In genomic region chr3:112672716-112673506, GRCh38 we compare ENCODE assay signal across 13 cellular contexts. TPM values are rescaled to one million over a fixed set of nuclear protein-coding genes. Genes with fewer than 3 reads are reported as not detected.
DNase-seq lines count a peak whose midpoint lies in the region; ATAC-seq, FAIRE-seq and TF ChIP-seq lines count a peak whose summit lies in the region.
"Had no signal": no experiment of that assay in that cellular context is flagged by ENCODE, and none has a peak within 500 bp of the region (broad histone marks: within the 10 kb centered on the region; RNA-seq: fewer than 3 reads in every experiment).

No MANE protein-coding gene starts in this region.

- H3K18ac ChIP-seq in neuronal stem cell (ENCODE audit: low read length), result no peak overlapping the region

- no peak overlapping the region for H3K4ac ChIP-seq in neuronal stem cell (ENCODE audit: low read length)

- H3K14ac ChIP-seq in neuronal stem cell (ENCODE audit: low read length), result no peak overlapping the region

- no peaks in the 10 kb centered on the region for H3K79me2 ChIP-seq in Karpas-422 (ENCODE audit: low read length)

- WGBS in neuronal stem cell (ENCODE audit: extremely low coverage in 2 of 2, insufficient read length in 2 of 2, insufficient replicate concordance in 1 of 2), 2 donors, result no CpG with 5 or more reads among the region's 5 CpGs

- CTCF ChIA-PET in activated CD8-positive, alpha-beta T cell treated with anti-CD3 and anti-CD28 coated beads, Interleukin-2, amount 10 ng/mL, durations not matched to agents 7 days and 5 days (lab: Charles Lee), result interaction anchor here (1.0 to 1.6 kb wide), 2 partner anchors 21 to 306 kb away, joined by 3 to 5 read pairs; no protein-coding TSS in a partner anchor

- peaks cover 80% of the 10 kb centered on the region for H3K4me1 Mint-ChIP-seq in activated CD8-positive, alpha-beta T cell treated with anti-CD3 and anti-CD28 coated beads, Interleukin-2, amount 10 ng/mL, durations not matched to agents 7 days and 5 days (ENCODE audit: low read depth)
- peaks cover 48% of the 10 kb centered on the region for H3K4me1 Mint-ChIP-seq in mesothelial cell of epicardium

- H4K20me1 ChIP-seq in BLaER1 treated with 17β-estradiol and CSF1 and Interleukin-3, amounts not matched to agents 10 nM and 100 nM, result peaks cover 0 to 6% (median 0%) of the 10 kb centered on the region in 11 experiments; a peak in 1 of 22 replicates
- H4K20me1 ChIP-seq in Karpas-422 (ENCODE audit: insufficient read depth, low read depth, low read length), result no peaks in the 10 kb centered on the region

- peak overlapping the region; percentile 91 for H3K27ac Mint-ChIP-seq in activated CD8-positive, alpha-beta T cell treated with anti-CD3 and anti-CD28 coated beads, Interleukin-2, amount 10 ng/mL, durations not matched to agents 7 days and 5 days
- peak overlapping the region; percentile 86 for H3K27ac Mint-ChIP-seq in mesothelial cell of epicardium
- H3K27ac Mint-ChIP-seq: activated naive CD4-positive, alpha-beta T cell treated with anti-CD3 and anti-CD28 coated beads, Interleukin-2, amount 50 U/mL, for 72 hours had no signal

- H3K4me2 ChIP-seq in BLaER1 treated with 17β-estradiol and CSF1 and Interleukin-3, amounts not matched to agents 10 nM and 100 nM, result peak overlapping the region; percentile 4 to 57 (median 38); a peak in 12 of 22 replicates
- no peak overlapping the region for H3K4me2 ChIP-seq in neuronal stem cell (ENCODE audit: insufficient read depth, low read length, poor library complexity, severe bottlenecking)
- no peak overlapping the region for H3K4me2 ChIP-seq in Karpas-422 (ENCODE audit: low read depth, low read length, poor library complexity, severe bottlenecking)

- peak overlapping the region; percentile 51 for H3K4me3 Mint-ChIP-seq in activated CD8-positive, alpha-beta T cell treated with anti-CD3 and anti-CD28 coated beads, Interleukin-2, amount 10 ng/mL, durations not matched to agents 7 days and 5 days
- no peak overlapping the region for H3K4me3 Mint-ChIP-seq in mesothelial cell of epicardium

- TF ChIP-seq CTCF in mesothelial cell of epicardium (IDR thresholded peaks at IDR 0.05; ENCODE audit: unreplicated experiment), result no peak

- H4K8ac ChIP-seq in neuronal stem cell (ENCODE audit: low read depth, low read length), result no peak overlapping the region

- POLR2A ChIA-PET in activated CD8-positive, alpha-beta T cell treated with anti-CD3 and anti-CD28 coated beads, Interleukin-2, amount 10 ng/mL, durations not matched to agents 7 days and 5 days (lab: Charles Lee), result no interaction called here

- H2BK15ac ChIP-seq in neuronal stem cell (ENCODE audit: low read length), result no peak overlapping the region

- H3K4me3 ChIP-seq in BLaER1 treated with 17β-estradiol and CSF1 and Interleukin-3, amounts not matched to agents 10 nM and 100 nM, result no peak overlapping the region
- H3K4me3 ChIP-seq in neuronal stem cell (ENCODE audit: low read length in 2 of 2) (no peak overlapping the region), Karpas-422 (ENCODE audit: low read length) (no peak overlapping the region)
- H3K4me3 ChIP-seq: colonic mucosa had no signal

- H4K91ac ChIP-seq in neuronal stem cell (ENCODE audit: low read depth, low read length, poor library complexity), result no peak overlapping the region

- H3K23ac ChIP-seq in neuronal stem cell (ENCODE audit: low read depth, low read length, poor library complexity), result no peak overlapping the region

- no peaks in the 10 kb centered on the region for H3K27me3 ChIP-seq in BLaER1 treated with 17β-estradiol and CSF1 and Interleukin-3, amounts not matched to agents 10 nM and 100 nM
- H3K27me3 ChIP-seq in neuronal stem cell (ENCODE audit: control insufficient read depth in 3 of 3, insufficient read depth in 3 of 3, low read depth in 1 of 3, low read length in 3 of 3) (no peaks in the 10 kb centered on the region), Karpas-422 (ENCODE audit: low read length) (no peaks in the 10 kb centered on the region)
- H3K27me3 ChIP-seq: colonic mucosa had no signal

- no peak overlapping the region for H2AK5ac ChIP-seq in neuronal stem cell (ENCODE audit: low read depth, low read length)

- peaks cover 12% of the 10 kb centered on the region for H3K36me3 Mint-ChIP-seq in activated CD8-positive, alpha-beta T cell treated with anti-CD3 and anti-CD28 coated beads, Interleukin-2, amount 10 ng/mL, durations not matched to agents 7 days and 5 days (ENCODE audit: low read depth)
- H3K36me3 Mint-ChIP-seq in mesothelial cell of epicardium, result no peaks in the 10 kb centered on the region
- H3K36me3 Mint-ChIP-seq: activated naive CD4-positive, alpha-beta T cell treated with anti-CD3 and anti-CD28 coated beads, Interleukin-2, amount 50 U/mL, for 72 hours had no signal

- H3K9ac ChIP-seq in BLaER1 treated with 17β-estradiol and CSF1 and Interleukin-3, amounts not matched to agents 10 nM and 100 nM, result no peak overlapping the region
- no peak overlapping the region for H3K9ac ChIP-seq in neuronal stem cell (ENCODE audit: low read depth, low read length, poor library complexity)
- H3K9ac ChIP-seq in Karpas-422 (ENCODE audit: low read length), result no peak overlapping the region

- no peak overlapping the region for H2BK120ac ChIP-seq in neuronal stem cell (ENCODE audit: low read depth, low read length)

- no peak overlapping the region for H2AFZ ChIP-seq in neuronal stem cell (ENCODE audit: low read length)
- no peak overlapping the region for H2AFZ ChIP-seq in Karpas-422 (ENCODE audit: low read length)

- no peaks in the 10 kb centered on the region for H3K9me3 ChIP-seq in BLaER1 treated with 17β-estradiol and CSF1 and Interleukin-3, amounts not matched to agents 10 nM and 100 nM (replicated peaks in 1 of 11)
- no peaks in the 10 kb centered on the region for H3K9me3 ChIP-seq in neuronal stem cell (replicated peaks in 1 of 2; ENCODE audit: control insufficient read depth in 2 of 2, insufficient read depth in 1 of 2, low read depth in 1 of 2, low read length in 2 of 2)
- no peaks in the 10 kb centered on the region for H3K9me3 ChIP-seq in Karpas-422 (ENCODE audit: low read length)
- H3K9me3 ChIP-seq: colonic mucosa had no signal

- H2BK5ac ChIP-seq in neuronal stem cell (ENCODE audit: low read length), result no peak overlapping the region

- no peaks in the 10 kb centered on the region for H3K36me3 ChIP-seq in BLaER1 treated with 17β-estradiol and CSF1 and Interleukin-3, amounts not matched to agents 10 nM and 100 nM
- H3K36me3 ChIP-seq in neuronal stem cell (replicated peaks in 1 of 2; ENCODE audit: control insufficient read depth in 2 of 2, insufficient read depth in 2 of 2, low read length in 2 of 2) (no peaks in the 10 kb centered on the region), Karpas-422 (ENCODE audit: insufficient read depth, low read length) (no peaks in the 10 kb centered on the region)
- H3K36me3 ChIP-seq: colonic mucosa had no signal

- peak; percentile 27 for ATAC-seq in activated CD8-positive, alpha-beta T cell treated with anti-CD3 and anti-CD28 coated beads, Interleukin-2, amount 10 ng/mL, durations not matched to agents 7 days and 5 days

- FAIRE-seq in GM12891 (lab: Jason Lieb, UNC), result peak; percentile 41

- no peak for DNase-seq in GM12891 (ENCODE audit: insufficient read length, low spot score)
- peak; percentile 35 for DNase-seq in activated CD8-positive, alpha-beta T cell treated with anti-CD3 and anti-CD28 coated beads, Interleukin-2, amount 10 ng/mL, durations not matched to agents 7 days and 5 days
- no peak for DNase-seq in mesothelial cell of epicardium (ENCODE audit: low spot score in 2 of 2, unreplicated experiment in 2 of 2)
- DNase-seq in neuronal stem cell (ENCODE audit: low spot score), result no peak
- DNase-seq in Karpas-422, result no peak
- DNase-seq in DMS114 treated with DMSO at 0.1 percent for 48 hours (lab: John Stamatoyannopoulos, UW; ENCODE audit: unreplicated experiment), result no peak
- DNase-seq in NCI-H1092 treated with DMSO at 0.1 percent for 48 hours (lab: John Stamatoyannopoulos, UW), result no peak
- DNase-seq: colonic mucosa, NCI-H1694, NCI-H82, SHP77 treated with DMSO at 0.1 percent for 48 hours had no signal

- H3K9me2 ChIP-seq in Karpas-422 (replicated peaks; ENCODE audit: insufficient read depth, low read length), result no peaks in the 10 kb centered on the region

- peaks cover 2% of the 10 kb centered on the region for H3K27me3 Mint-ChIP-seq in activated CD8-positive, alpha-beta T cell treated with anti-CD3 and anti-CD28 coated beads, Interleukin-2, amount 10 ng/mL, durations not matched to agents 7 days and 5 days (ENCODE audit: low read depth)
- H3K27me3 Mint-ChIP-seq in mesothelial cell of epicardium (ENCODE audit: low read depth), result no peaks in the 10 kb centered on the region

- TF ChIP-seq POLR2A in GM12891 (IDR thresholded peaks at IDR 0.05; ENCODE audit: low read depth, low read length), result no peak

- H2BK12ac ChIP-seq in neuronal stem cell (ENCODE audit: low read length), result no peak overlapping the region

- H3K79me1 ChIP-seq in neuronal stem cell (ENCODE audit: low read depth, low read length), result no peaks in the 10 kb centered on the region

- no peaks in the 10 kb centered on the region for H3K9me3 Mint-ChIP-seq in activated CD8-positive, alpha-beta T cell treated with anti-CD3 and anti-CD28 coated beads, Interleukin-2, amount 10 ng/mL, durations not matched to agents 7 days and 5 days (ENCODE audit: insufficient read depth)
- no peaks in the 10 kb centered on the region for H3K9me3 Mint-ChIP-seq in mesothelial cell of epicardium
- H3K9me3 Mint-ChIP-seq: activated naive CD4-positive, alpha-beta T cell treated with anti-CD3 and anti-CD28 coated beads, Interleukin-2, amount 50 U/mL, for 72 hours had no signal

- peaks cover 11 to 39% (median 25%) of the 10 kb centered on the region in 10 experiments for H3K4me1 ChIP-seq in BLaER1 treated with 17β-estradiol and CSF1 and Interleukin-3, amounts not matched to agents 10 nM and 100 nM
- H3K4me1 ChIP-seq in neuronal stem cell (ENCODE audit: control insufficient read depth in 2 of 2, insufficient read depth in 1 of 2, low read depth in 1 of 2, low read length in 2 of 2), result peaks cover 3 to 5% of the 10 kb centered on the region in 2 donors
- peaks cover 14% of the 10 kb centered on the region for H3K4me1 ChIP-seq in Karpas-422 (ENCODE audit: low read length)
- H3K4me1 ChIP-seq: colonic mucosa had no signal

- no peak overlapping the region for H3K27ac ChIP-seq in BLaER1 treated with 17β-estradiol and CSF1 and Interleukin-3, amounts not matched to agents 10 nM and 100 nM
- H3K27ac ChIP-seq in neuronal stem cell (replicated peaks; ENCODE audit: low read length), result no peak overlapping the region
- H3K27ac ChIP-seq in Karpas-422 (ENCODE audit: low read length), result no peak overlapping the region
- H3K27ac ChIP-seq: colonic mucosa had no signal

TF ChIP-seq in GM12891, 5 proteins besides CTCF, POLR2A, EP300 and RAD21 (continues in another document):
- TF ChIP-seq POU2F2 (IDR thresholded peaks at IDR 0.05; ENCODE audit: low read depth, low read length), result no peak
- no peak for TF ChIP-seq PAX5 (IDR thresholded peaks at IDR 0.05; ENCODE audit: insufficient read depth, low read length, severe bottlenecking)

RNA-seq across cellular contexts. Expression of gene CCDC80, which starts 32.0 kb away (rescaled TPM):
- polyA plus RNA-seq in GM12891 (2012; ENCODE audit: low read depth, missing spikeins), result 0.39 TPM
- not detected for total RNA-seq in activated CD8-positive, alpha-beta T cell treated with anti-CD3 and anti-CD28 coated beads, Interleukin-2, amount 10 ng/mL, durations not matched to agents 7 days and 5 days
- total RNA-seq in mesothelial cell of epicardium, result 126 to 134 TPM (median 133 TPM) in 3 replicates
- 10.8 TPM for polyA plus RNA-seq in neuronal stem cell (2013, experiment 1 of 2)
- polyA plus RNA-seq in neuronal stem cell (2013, experiment 2 of 2), result 10.7 TPM
- total RNA-seq in Karpas-422 (2014; rRNA removed; shearing (Covaris generic); ENCODE audit: low replicate concordance), result 0.11 TPM in 1 of 2 replicates, not detected in the other

Comparison
In these comparisons a context has a peak if more than half of its experiments do, and no peak if none do; other contexts are left out.
1. H3K4me2 ChIP-seq: peak in BLaER1 treated with 17β-estradiol and CSF1 and Interleukin-3, amounts not matched to agents 10 nM and 100 nM (11 of 11); none in neuronal stem cell (single experiment) and Karpas-422 (single experiment).
2. RNA of gene CCDC80, which starts 32.0 kb away (total RNA-seq): 126 to 134 TPM in mesothelial cell of epicardium; not detected in activated CD8-positive, alpha-beta T cell treated with anti-CD3 and anti-CD28 coated beads, Interleukin-2, amount 10 ng/mL, durations not matched to agents 7 days and 5 days and 0.11 TPM in Karpas-422; every median in the first group is over 100 times any median in the second.